In genomic region chr6:155274106-155274505, GRCh38 we compare ENCODE assay signal across 18 cellular contexts. TPM values are rescaled to one million over a fixed set of nuclear protein-coding genes. Genes with fewer than 3 reads are reported as not detected.
A peak's percentile ranks its signal among the peaks of the same experiment; 100 is the strongest.
DNase-seq lines count a peak whose midpoint lies in the region; ATAC-seq and TF ChIP-seq lines count a peak whose summit lies in the region.
"Had no signal": no experiment of that assay in that cellular context is flagged by ENCODE, and none has a peak within 500 bp of the region (broad histone marks: within the 10 kb centered on the region; RNA-seq: fewer than 3 reads in every experiment).

No MANE protein-coding gene starts in this region.

- H3K36me3 ChIP-seq in heart right ventricle = peaks cover 0 to 21% (median 0%) of the 10 kb centered on the region in 9 donors
- no peaks in the 10 kb centered on the region for H3K36me3 ChIP-seq in vagina
- H3K36me3 ChIP-seq in adrenal gland (replicated peaks in 1 of 2) = no peaks in the 10 kb centered on the region

- peaks cover 36% of the 10 kb centered on the region for H3K4me1 Mint-ChIP-seq in chondrocyte (ENCODE audit: low read depth)
- peaks cover 26% of the 10 kb centered on the region for H3K4me1 Mint-ChIP-seq in activated T-cell treated with anti-CD3 and anti-CD28 coated beads, Interleukin-2, amount 50 U/mL, for 24 hours (ENCODE audit: low read depth)
- H3K4me1 Mint-ChIP-seq in effector memory CD8-positive, alpha-beta T cell (ENCODE audit: low read depth in 2 of 2) = peaks cover 11 to 24% of the 10 kb centered on the region in 2 donors
- H3K4me1 Mint-ChIP-seq: stimulated activated memory B cell treated with anti-CD40 and anti-IgM and Interleukin-4, amounts not matched to agents 10 μg/mL and 1 μg/mL and 100 μg/mL, for 72 hours had no signal

- H3K9me3 Mint-ChIP-seq in chondrocyte (ENCODE audit: low read depth) = no peaks in the 10 kb centered on the region
- no peaks in the 10 kb centered on the region for H3K9me3 Mint-ChIP-seq in activated T-cell treated with anti-CD3 and anti-CD28 coated beads, Interleukin-2, amount 50 U/mL, for 24 hours
- no peaks in the 10 kb centered on the region for H3K9me3 Mint-ChIP-seq in effector memory CD8-positive, alpha-beta T cell
- H3K9me3 Mint-ChIP-seq: activated naive CD4-positive, alpha-beta T cell treated with anti-CD3 and anti-CD28 coated beads, Interleukin-2, amount 50 U/mL, for 72 hours; CD8-positive, alpha-beta memory T cell; dendritic cell treated with granulocyte-macrophage colony-stimulating factor and Interleukin-4, amounts not matched to agents 40 ng/mL and 50 ng/mL, for 4 days; natural killer cell; stimulated activated memory B cell treated with anti-CD40 and anti-IgM and Interleukin-4, amounts not matched to agents 10 μg/mL and 1 μg/mL and 100 μg/mL, for 72 hours had no signal

- no peak overlapping the region for H3K4me3 Mint-ChIP-seq in chondrocyte (ENCODE audit: unreplicated experiment)
- no peak overlapping the region for H3K4me3 Mint-ChIP-seq in activated T-cell treated with anti-CD3 and anti-CD28 coated beads, Interleukin-2, amount 50 U/mL, for 24 hours
- H3K4me3 Mint-ChIP-seq in effector memory CD8-positive, alpha-beta T cell = no peak overlapping the region
- H3K4me3 Mint-ChIP-seq: activated CD8-positive, alpha-beta memory T cell treated with anti-CD3 and anti-CD28 coated beads, Interleukin-2, amount 10 ng/mL, durations not matched to agents 7 days and 5 days; CD8-positive, alpha-beta memory T cell; dendritic cell treated with granulocyte-macrophage colony-stimulating factor and Interleukin-4, amounts not matched to agents 40 ng/mL and 50 ng/mL, for 4 days; natural killer cell; stimulated activated memory B cell treated with anti-CD40 and anti-IgM and Interleukin-4, amounts not matched to agents 10 μg/mL and 1 μg/mL and 100 μg/mL, for 72 hours had no signal

- DNase-seq in heart right ventricle (no peak), left ventricle myocardium superior (no peak), chondrocyte (ENCODE audit: low spot score) (no peak), vagina (ENCODE audit: extremely low spot score in 2 of 2) (no peak), adrenal gland (no peak)
- no peak for DNase-seq in activated T-cell treated with anti-CD3 and anti-CD28 coated beads, Interleukin-2, amount 50 U/mL, for 24 hours
- no peak for DNase-seq in effector memory CD8-positive, alpha-beta T cell
- DNase-seq: activated CD8-positive, alpha-beta memory T cell treated with anti-CD3 and anti-CD28 coated beads, Interleukin-2, amount 10 ng/mL, durations not matched to agents 7 days and 5 days; CD8-positive, alpha-beta memory T cell; GOT3; KG1; natural killer cell; NCI-H1417 treated with DMSO at 0.1 percent for 48 hours had no signal

- H3K27ac ChIP-seq in heart right ventricle (peak overlapping the region in 7 of 10 donors; percentile 7 to 53 (median 35)), layer of hippocampus (ENCODE audit: low read depth, low read length) (peak overlapping the region; percentile 73), vagina (peak overlapping the region; percentile 31), adrenal gland (peak overlapping the region in 1 of 5 donors; percentile 69)

- TF ChIP-seq POLR2A in vagina (IDR thresholded peaks at IDR 0.05) (no peak), adrenal gland (IDR thresholded peaks at IDR 0.05) (no peak)

- peak overlapping the region; percentile 33 for H3K27ac Mint-ChIP-seq in chondrocyte (ENCODE audit: unreplicated experiment)
- no peak overlapping the region for H3K27ac Mint-ChIP-seq in activated T-cell treated with anti-CD3 and anti-CD28 coated beads, Interleukin-2, amount 50 U/mL, for 24 hours
- H3K27ac Mint-ChIP-seq in effector memory CD8-positive, alpha-beta T cell = peak overlapping the region in 1 of 2 donors; percentile 3
- H3K27ac Mint-ChIP-seq: dendritic cell treated with granulocyte-macrophage colony-stimulating factor and Interleukin-4, amounts not matched to agents 40 ng/mL and 50 ng/mL, for 4 days; natural killer cell; stimulated activated memory B cell treated with anti-CD40 and anti-IgM and Interleukin-4, amounts not matched to agents 10 μg/mL and 1 μg/mL and 100 μg/mL, for 72 hours had no signal

- TF ChIP-seq CTCF in heart right ventricle (IDR thresholded peaks at IDR 0.05) (no peak), chondrocyte (IDR thresholded peaks at IDR 0.05) (no peak), vagina (IDR thresholded peaks at IDR 0.05) (no peak), adrenal gland (IDR thresholded peaks at IDR 0.05) (no peak)

- H3K4me3 ChIP-seq in heart right ventricle = no peak overlapping the region
- H3K4me3 ChIP-seq in vagina = no peak overlapping the region
- H3K4me3 ChIP-seq in adrenal gland = no peak overlapping the region

- WGBS in heart right ventricle, 2 donors = 52 to 62% methylated on average over 2 of the region's 2 CpGs
- WGBS in adrenal gland, 4 donors = 46 to 80% (median 55%) methylated on average over 2 of the region's 2 CpGs

- H3K36me3 Mint-ChIP-seq in chondrocyte (ENCODE audit: low read depth) = peaks cover 2% of the 10 kb centered on the region
- H3K36me3 Mint-ChIP-seq in activated T-cell treated with anti-CD3 and anti-CD28 coated beads, Interleukin-2, amount 50 U/mL, for 24 hours (ENCODE audit: low read depth) = peaks cover 73% of the 10 kb centered on the region
- H3K36me3 Mint-ChIP-seq in effector memory CD8-positive, alpha-beta T cell (ENCODE audit: insufficient read depth) = peaks cover 13% of the 10 kb centered on the region
- H3K36me3 Mint-ChIP-seq: natural killer cell had no signal

- H3K27me3 ChIP-seq in heart right ventricle (no peaks in the 10 kb centered on the region), layer of hippocampus (ENCODE audit: control insufficient read depth, insufficient read depth, low read length) (no peaks in the 10 kb centered on the region), vagina (no peaks in the 10 kb centered on the region), adrenal gland (no peaks in the 10 kb centered on the region)

- no peaks in the 10 kb centered on the region for H3K27me3 Mint-ChIP-seq in chondrocyte (ENCODE audit: low read depth)
- no peaks in the 10 kb centered on the region for H3K27me3 Mint-ChIP-seq in activated T-cell treated with anti-CD3 and anti-CD28 coated beads, Interleukin-2, amount 50 U/mL, for 24 hours
- no peaks in the 10 kb centered on the region for H3K27me3 Mint-ChIP-seq in effector memory CD8-positive, alpha-beta T cell
- H3K27me3 Mint-ChIP-seq: activated CD8-positive, alpha-beta memory T cell treated with anti-CD3 and anti-CD28 coated beads, Interleukin-2, amount 10 ng/mL, durations not matched to agents 7 days and 5 days; CD8-positive, alpha-beta memory T cell; dendritic cell treated with granulocyte-macrophage colony-stimulating factor and Interleukin-4, amounts not matched to agents 40 ng/mL and 50 ng/mL, for 4 days; stimulated activated memory B cell treated with anti-CD40 and anti-IgM and Interleukin-4, amounts not matched to agents 10 μg/mL and 1 μg/mL and 100 μg/mL, for 72 hours had no signal

- intact Hi-C loops in heart right ventricle (cut with DNase I) (no loop called here), left ventricle myocardium superior (cut with micrococcal nuclease) (no loop called here), vagina (cut with DNase I) (no loop called here), adrenal gland (cut with DNase I) (no loop called here)

- H3K9me3 ChIP-seq in heart right ventricle (no peaks in the 10 kb centered on the region), vagina (no peaks in the 10 kb centered on the region), adrenal gland (replicated peaks in 1 of 3) (no peaks in the 10 kb centered on the region)

- ATAC-seq in heart right ventricle (no peak), left ventricle myocardium superior (no peak)
- ATAC-seq in effector memory CD8-positive, alpha-beta T cell (replicated peaks) = no peak
- ATAC-seq: activated CD8-positive, alpha-beta memory T cell treated with anti-CD3 and anti-CD28 coated beads, Interleukin-2, amount 10 ng/mL, durations not matched to agents 7 days and 5 days; activated naive CD4-positive, alpha-beta T cell treated with anti-CD3 and anti-CD28 coated beads, Interleukin-2, amount 50 U/mL, for 72 hours; natural killer cell; stimulated activated memory B cell treated with anti-CD40 and anti-IgM and Interleukin-4, amounts not matched to agents 10 μg/mL and 1 μg/mL and 100 μg/mL, for 72 hours had no signal

- H3K4me1 ChIP-seq in heart right ventricle (peaks cover 10 to 69% (median 40%) of the 10 kb centered on the region in 9 donors), vagina (peaks cover 28% of the 10 kb centered on the region), adrenal gland (replicated peaks in 1 of 2) (peaks cover 11 to 15% of the 10 kb centered on the region in 2 donors)

RNA-seq across cellular contexts. Expression of gene CLDN20, which starts 10.3 kb away (rescaled TPM):
- total RNA-seq in heart right ventricle = not detected
- polyA plus RNA-seq in heart right ventricle = not detected
- not detected for total RNA-seq in left ventricle myocardium superior
- total RNA-seq in chondrocyte = not detected in 3 replicates
- not detected for total RNA-seq in vagina
- total RNA-seq in adrenal gland = not detected
- polyA plus RNA-seq in adrenal gland = not detected
- total RNA-seq: A172; activated CD8-positive, alpha-beta memory T cell treated with anti-CD3 and anti-CD28 coated beads, Interleukin-2, amount 10 ng/mL, durations not matched to agents 7 days and 5 days; activated naive CD4-positive, alpha-beta T cell treated with anti-CD3 and anti-CD28 coated beads, Interleukin-2, amount 50 U/mL, for 72 hours; CD8-positive, alpha-beta memory T cell; natural killer cell had no signal
- polyA plus RNA-seq: CD8-positive, alpha-beta memory T cell had no signal

RNA-seq across cellular contexts. Expression of gene TFB1M, which starts 40.2 kb away (rescaled TPM):
- 10 to 100 TPM; 12.8 to 23.1 (median 17.9) TPM for total RNA-seq in heart right ventricle
- polyA plus RNA-seq in heart right ventricle = 10 to 100 TPM in 1 of 2 donors, 1 to 10 TPM in 1; 9.7 to 21.5 TPM
- 16.8 TPM for total RNA-seq in left ventricle myocardium superior
- 15.3 to 16.8 TPM (median 16.8 TPM) in 3 replicates for total RNA-seq in chondrocyte
- total RNA-seq in vagina = 7.6 TPM
- 10 to 100 TPM; 17.1 to 55.9 (median 47.1) TPM for total RNA-seq in adrenal gland
- polyA plus RNA-seq in adrenal gland = 10 to 100 TPM; 17.4 to 74.8 (median 49.5) TPM
